In genomic region chr2:28390241-28390856, GRCh38 we compare ENCODE assay signal across 1 cellular context.
A peak's percentile ranks its signal among the peaks of the same experiment; 100 is the strongest.
TF ChIP-seq lines count a peak whose summit lies in the region.

No MANE protein-coding gene starts in this region.

TF ChIP-seq in HepG2, 621 proteins besides CTCF, POLR2A, EP300 and RAD21 (continued from another document and continues in another):
- no peak for TF ChIP-seq ZNF512B (CRISPR knock-in tag; IDR thresholded peaks at IDR 0.05; ENCODE audit: borderline replicate concordance)
- TF ChIP-seq TOPORS (CRISPR knock-in tag; IDR thresholded peaks at IDR 0.05), result no peak
- no peak for TF ChIP-seq ZNF17 (CRISPR knock-in tag; IDR thresholded peaks at IDR 0.05)
- peak; percentile 27; the same call in 1 of the 2 replicates for TF ChIP-seq DRAP1 (CRISPR knock-in tag; IDR thresholded peaks at IDR 0.05)
- no peak for TF ChIP-seq ATF2 (CRISPR knock-in tag; IDR thresholded peaks at IDR 0.05)
- TF ChIP-seq HMGA1 (CRISPR knock-in tag; conservative IDR thresholded peaks at IDR 0.05), result no peak
- TF ChIP-seq FOXA1 (IDR thresholded peaks at IDR 0.05), result no peak
- TF ChIP-seq FOXA1 (CRISPR knock-in tag; IDR thresholded peaks at IDR 0.05), result no peak
- TF ChIP-seq KLF9 (CRISPR knock-in tag; IDR thresholded peaks at IDR 0.05; ENCODE audit: low read depth), result no peak
- no peak for TF ChIP-seq EED (CRISPR knock-in tag; IDR thresholded peaks at IDR 0.05)
- TF ChIP-seq ZBTB49 (CRISPR knock-in tag; IDR thresholded peaks at IDR 0.05; ENCODE audit: borderline replicate concordance), result no peak
- no peak for TF ChIP-seq NR2F1 (CRISPR knock-in tag; IDR thresholded peaks at IDR 0.05)
- no peak for TF ChIP-seq KAT7 (CRISPR knock-in tag; IDR thresholded peaks at IDR 0.05; ENCODE audit: borderline replicate concordance)
- no peak for TF ChIP-seq ZBED4 (CRISPR knock-in tag; IDR thresholded peaks at IDR 0.05; ENCODE audit: borderline replicate concordance)
- no peak for TF ChIP-seq SP1 (IDR thresholded peaks at IDR 0.05)
- TF ChIP-seq SP1 (CRISPR knock-in tag; IDR thresholded peaks at IDR 0.05), result no peak
- TF ChIP-seq ZNF264 (CRISPR knock-in tag; IDR thresholded peaks at IDR 0.05), result no peak
- no peak for TF ChIP-seq SMAD9 (CRISPR knock-in tag; IDR thresholded peaks at IDR 0.05)
- peak; percentile 77 for TF ChIP-seq ZNF776 (CRISPR knock-in tag; IDR thresholded peaks at IDR 0.05)
- TF ChIP-seq USF2 (IDR thresholded peaks at IDR 0.05; ENCODE audit: low read depth, low read length), result no peak
- no peak for TF ChIP-seq USF2 (CRISPR knock-in tag; IDR thresholded peaks at IDR 0.05; ENCODE audit: borderline replicate concordance)
- 0 out of 2 replicates have a peak, but pooled peaks have one; percentile 65 for TF ChIP-seq ZNF446 (CRISPR knock-in tag; IDR thresholded peaks at IDR 0.05)
- no peak for TF ChIP-seq ZNF350 (CRISPR knock-in tag; IDR thresholded peaks at IDR 0.05; ENCODE audit: borderline replicate concordance, low read depth)
- no peak for TF ChIP-seq KAT2B (IDR thresholded peaks at IDR 0.05; ENCODE audit: borderline replicate concordance, low read depth, low read length)
- 0 out of 2 replicates have a peak, but pooled peaks have one; percentile 28 for TF ChIP-seq RXRA (CRISPR knock-in tag; IDR thresholded peaks at IDR 0.05)
- TF ChIP-seq FOXJ3 (CRISPR knock-in tag; IDR thresholded peaks at IDR 0.05; ENCODE audit: borderline replicate concordance), result no peak
- TF ChIP-seq EHMT2 (IDR thresholded peaks at IDR 0.05; ENCODE audit: borderline replicate concordance, low read depth, low read length), result no peak
- no peak for TF ChIP-seq TOE1 (CRISPR knock-in tag; IDR thresholded peaks at IDR 0.05)
- TF ChIP-seq ZSCAN25 (CRISPR knock-in tag; IDR thresholded peaks at IDR 0.05), result 0 out of 2 replicates have a peak, but pooled peaks have one; percentile 46
- no peak for TF ChIP-seq KIAA2018 (CRISPR knock-in tag; IDR thresholded peaks at IDR 0.05; ENCODE audit: borderline replicate concordance)
- 0 out of 2 replicates have a peak, but pooled peaks have one; percentile 11 for TF ChIP-seq BCL3 (CRISPR knock-in tag; IDR thresholded peaks at IDR 0.05)
- no peak; the same call in 1 of the 2 replicates for TF ChIP-seq ZNF160 (CRISPR knock-in tag; IDR thresholded peaks at IDR 0.05)
- no peak for TF ChIP-seq RAD51 (IDR thresholded peaks at IDR 0.05; ENCODE audit: borderline replicate concordance)
- TF ChIP-seq EEA1 (CRISPR knock-in tag; IDR thresholded peaks at IDR 0.05; ENCODE audit: borderline replicate concordance), result no peak
- no peak for TF ChIP-seq TBP (CRISPR knock-in tag; IDR thresholded peaks at IDR 0.05)
- no peak for TF ChIP-seq MAFG (CRISPR knock-in tag; IDR thresholded peaks at IDR 0.05)
- no peak for TF ChIP-seq MEF2D (CRISPR knock-in tag; IDR thresholded peaks at IDR 0.05)
- TF ChIP-seq RXRB (CRISPR knock-in tag; IDR thresholded peaks at IDR 0.05; ENCODE audit: borderline replicate concordance), result no peak
